23 cellular contexts compared by ENCODE assay signal in the genomic region with DNA sequence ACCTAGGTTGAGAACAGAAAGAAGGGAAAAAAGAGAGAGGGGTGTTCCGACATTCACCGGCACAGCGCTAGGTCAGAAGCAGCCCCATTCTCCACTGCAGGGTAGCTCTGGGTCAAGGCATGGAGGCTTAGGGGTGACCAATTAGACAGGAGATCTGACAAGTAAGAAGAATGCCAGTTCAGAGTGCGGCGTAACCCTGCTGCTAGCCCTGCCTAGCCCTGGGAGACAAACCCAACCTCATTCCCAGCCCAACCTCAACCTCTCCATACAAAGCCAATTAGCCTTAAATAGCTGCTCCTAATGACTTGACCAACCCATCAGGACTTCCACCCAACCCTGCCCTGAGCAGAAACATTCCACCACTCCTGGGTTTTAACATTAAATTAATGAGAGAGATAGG. TPM values are rescaled to one million over a fixed set of nuclear protein-coding genes. Genes with fewer than 3 reads are reported as not detected.
A peak's percentile ranks its signal among the peaks of the same experiment; 100 is the strongest.
DNase-seq lines count a peak whose midpoint lies in the region; ATAC-seq and TF ChIP-seq lines count a peak whose summit lies in the region.
"Had no signal": no experiment of that assay in that cellular context is flagged by ENCODE, and none has a peak within 500 bp of the region (broad histone marks: within the 10 kb centered on the region; RNA-seq: fewer than 3 reads in every experiment).

No MANE protein-coding gene starts in this region.

- WGBS in upper lobe of left lung, 2 donors, result 89 to 91% methylated on average over 5 of the region's 5 CpGs
- WGBS in SK-N-SH (ENCODE audit: low lambda C conversion rate), result 99% methylated on average over 5 of the region's 5 CpGs

- no peaks in the 10 kb centered on the region for H3K79me2 ChIP-seq in parathyroid adenoma
- H3K79me2 ChIP-seq in SK-N-SH (ENCODE audit: insufficient read depth), result no peaks in the 10 kb centered on the region

- H3K27me3 ChIP-seq in parathyroid adenoma (ENCODE audit: control insufficient read depth, insufficient read depth, low read length) (no peaks in the 10 kb centered on the region), upper lobe of left lung (no peaks in the 10 kb centered on the region), SK-N-SH (ENCODE audit: insufficient read depth) (no peaks in the 10 kb centered on the region)

- H4K20me1 ChIP-seq in SK-N-SH (ENCODE audit: insufficient read depth), result no peaks in the 10 kb centered on the region

- TF ChIP-seq POLR2A in upper lobe of left lung (IDR thresholded peaks at IDR 0.05), result no peak

- TF ChIP-seq CTCF in parathyroid adenoma (IDR thresholded peaks at IDR 0.05), result no peak
- no peak for TF ChIP-seq CTCF in upper lobe of left lung (IDR thresholded peaks at IDR 0.05)
- no peak for TF ChIP-seq CTCF in SK-N-SH (IDR thresholded peaks at IDR 0.05)

- TF ChIP-seq RAD21 in SK-N-SH (IDR thresholded peaks at IDR 0.05; ENCODE audit: low read length), result no peak

- H3K27ac ChIP-seq in angular gyrus (ENCODE audit: low read depth, low read length) (peak overlapping the region; percentile 34), parathyroid adenoma (no peak overlapping the region), upper lobe of left lung (peak overlapping the region in 3 of 4 donors; percentile 70 to 78 (median 77)), SK-N-SH (ENCODE audit: low read depth in 2 of 2, low read length in 1 of 2) (no peak overlapping the region)
- H3K27ac ChIP-seq: WERI-Rb-1 had no signal

- H3K4me1 ChIP-seq in parathyroid adenoma, result peaks cover 2% of the 10 kb centered on the region
- H3K4me1 ChIP-seq in upper lobe of left lung, result peaks cover 7 to 17% (median 12%) of the 10 kb centered on the region in 4 donors
- H3K4me1 ChIP-seq in SK-N-SH (ENCODE audit: control insufficient read depth in 1 of 2, insufficient read depth in 2 of 2, low read depth in 1 of 2, low read length in 1 of 2), result peaks cover 15 to 18% of the 10 kb centered on the region in 2 experiments; a peak in 2 of 4 replicates

- H3K36me3 ChIP-seq in parathyroid adenoma (ENCODE audit: control insufficient read depth, insufficient read depth, low read length) (no peaks in the 10 kb centered on the region), upper lobe of left lung (peaks cover 0 to 3% (median 0%) of the 10 kb centered on the region in 4 donors), SK-N-SH (replicated peaks in 1 of 2; ENCODE audit: control insufficient read depth in 1 of 2, insufficient read depth in 2 of 2, low read length in 1 of 2) (no peaks in the 10 kb centered on the region)
- H3K36me3 ChIP-seq: WERI-Rb-1 had no signal

- no peak overlapping the region for H3K9ac ChIP-seq in parathyroid adenoma
- no peak overlapping the region for H3K9ac ChIP-seq in SK-N-SH

- ATAC-seq in upper lobe of left lung (ENCODE audit: low FRiP score in 2 of 2) (no peak), HG03175 (IDR thresholded peaks at IDR 0.05; ENCODE audit: unreplicated experiment) (no peak)
- ATAC-seq: activated CD8-positive, alpha-beta T cell treated with anti-CD3 and anti-CD28 coated beads, Interleukin-2, amount 10 ng/mL, durations not matched to agents 7 days and 5 days; activated T-cell treated with anti-CD3 and anti-CD28 coated beads, Interleukin-2, amount 50 U/mL, for 72 hours; left colon had no signal

- H3K9me2 ChIP-seq in SK-N-SH, result no peaks in the 10 kb centered on the region

- no peak overlapping the region for H3K4me2 ChIP-seq in parathyroid adenoma (ENCODE audit: low read length)
- H3K4me2 ChIP-seq in SK-N-SH, result no peak overlapping the region

- peak overlapping the region; percentile 11 for H2AFZ ChIP-seq in parathyroid adenoma
- H2AFZ ChIP-seq in SK-N-SH (ENCODE audit: low read depth), result no peak overlapping the region

- POLR2A ChIA-PET in SK-N-SH (lab: Yijun Ruan, JAX), result no interaction called here

- H3K4me3 ChIP-seq in parathyroid adenoma (ENCODE audit: low read depth, low read length), result no peak overlapping the region
- peak overlapping the region in 3 of 4 donors; percentile 32 to 47 (median 42) for H3K4me3 ChIP-seq in upper lobe of left lung
- H3K4me3 ChIP-seq in SK-N-SH (ENCODE audit: low read depth in 2 of 2, low read length in 1 of 2), result no peak overlapping the region
- H3K4me3 ChIP-seq: GM12878 had no signal

- TF ChIP-seq EP300 in upper lobe of left lung (IDR thresholded peaks at IDR 0.05) (no peak), SK-N-SH (IDR thresholded peaks at IDR 0.05; ENCODE audit: borderline replicate concordance in 1 of 2, low read depth in 1 of 2, low read length in 1 of 2) (no peak)

- H3K9me3 ChIP-seq in parathyroid adenoma (ENCODE audit: control insufficient read depth, low read length), result no peaks in the 10 kb centered on the region
- no peaks in the 10 kb centered on the region for H3K9me3 ChIP-seq in upper lobe of left lung
- no peaks in the 10 kb centered on the region for H3K9me3 ChIP-seq in SK-N-SH

- peaks cover 16% of the 10 kb centered on the region for H3F3A ChIP-seq in SK-N-SH (replicated peaks; ENCODE audit: insufficient read depth)

- peak; percentile 73 for DNase-seq in islet precursor cell
- no peak for DNase-seq in upper lobe of left lung
- no peak for DNase-seq in SK-N-SH
- DNase-seq in GM19238 (ENCODE audit: insufficient read length, low spot score), result no peak
- DNase-seq: activated CD8-positive, alpha-beta T cell treated with anti-CD3 and anti-CD28 coated beads, Interleukin-2, amount 10 ng/mL, durations not matched to agents 7 days and 5 days; activated naive CD8-positive, alpha-beta T cell treated with anti-CD3 and anti-CD28 coated beads for 36 hours; activated T-cell treated with anti-CD3 and anti-CD28 coated beads, Interleukin-2, amount 50 U/mL, for 72 hours; AML-193; Calu3; left colon; MV-4-11; NCI-H187 treated with DMSO at 0.1 percent for 48 hours; SHP77; stimulated activated CD4-positive, alpha-beta T cell treated with anti-CD3 and anti-CD28 coated beads, Interleukin-15, amount 100 ng/mL, for 24 hours; stimulated activated naive CD4-positive, alpha-beta T cell; WERI-Rb-1 had no signal

- CTCF ChIA-PET in SK-N-SH (lab: Yijun Ruan, JAX), result interaction anchor here (1.3 to 19.8 kb wide), 5 partner anchors 9 to 211 kb away, joined by 4 to 351 read pairs (median 5); no protein-coding TSS in a partner anchor

TF ChIP-seq in SK-N-SH, 30 proteins besides CTCF, POLR2A, EP300 and RAD21:
- TF ChIP-seq JUND (IDR thresholded peaks at IDR 0.05) (no peak), IRF3 (IDR thresholded peaks at IDR 0.05; ENCODE audit: low read depth, low read length) (no peak), NRF1 (IDR thresholded peaks at IDR 0.05; ENCODE audit: low read depth, low read length) (no peak), YY1 (IDR thresholded peaks at IDR 0.05; ENCODE audit: low read depth) (no peak), SMC3 (IDR thresholded peaks at IDR 0.05; ENCODE audit: low read depth, low read length) (no peak), RFX5 (IDR thresholded peaks at IDR 0.05; ENCODE audit: low read length) (no peak), ELF1 (IDR thresholded peaks at IDR 0.05) (no peak), EZH2phosphoT487 (IDR thresholded peaks at IDR 0.05; ENCODE audit: borderline replicate concordance, low read depth) (no peak)
- TF ChIP-seq, protein P1, sequence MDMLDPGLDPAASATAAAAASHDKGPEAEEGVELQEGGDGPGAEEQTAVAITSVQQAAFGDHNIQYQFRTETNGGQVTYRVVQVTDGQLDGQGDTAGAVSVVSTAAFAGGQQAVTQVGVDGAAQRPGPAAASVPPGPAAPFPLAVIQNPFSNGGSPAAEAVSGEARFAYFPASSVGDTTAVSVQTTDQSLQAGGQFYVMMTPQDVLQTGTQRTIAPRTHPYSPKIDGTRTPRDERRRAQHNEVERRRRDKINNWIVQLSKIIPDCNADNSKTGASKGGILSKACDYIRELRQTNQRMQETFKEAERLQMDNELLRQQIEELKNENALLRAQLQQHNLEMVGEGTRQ (IDR thresholded peaks at IDR 0.05; ENCODE audit: borderline replicate concordance, low read depth, low read length), result no peak

RNA-seq across cellular contexts. Expression of gene PRELP, which starts 3.4 kb away (rescaled TPM):
- 100 to 1,000 TPM in 1 of 6 donors, 10 to 100 TPM in 5; 30.4 to 104 (median 47.3) TPM for total RNA-seq in upper lobe of left lung
- 0.26 and 0.48 TPM in 2 replicates for polyA plus RNA-seq in SK-N-SH (2012; rRNA removed)
- polyA plus RNA-seq in SK-N-SH (2012; cell fraction: cytosol; rRNA removed), result 0.27 and 0.37 TPM in 2 replicates
- polyA plus RNA-seq in SK-N-SH (2012; cell fraction: nucleus; rRNA removed), result 0.31 and 0.38 TPM in 2 replicates
- total RNA-seq: activated CD8-positive, alpha-beta T cell treated with anti-CD3 and anti-CD28 coated beads, Interleukin-2, amount 10 ng/mL, durations not matched to agents 7 days and 5 days; activated naive CD8-positive, alpha-beta T cell treated with anti-CD3 and anti-CD28 coated beads for 36 hours; activated T-cell treated with anti-CD3 and anti-CD28 coated beads, Interleukin-2, amount 50 U/mL, for 72 hours; Calu3; pulmonary artery endothelial cell had no signal

RNA-seq across cellular contexts. Expression of gene OPTC, which starts 15.0 kb away (rescaled TPM):
- not detected for total RNA-seq in upper lobe of left lung
- polyA plus RNA-seq in SK-N-SH (2012; rRNA removed), result not detected in 2 replicates
- polyA plus RNA-seq in SK-N-SH (2012; cell fraction: cytosol; rRNA removed), result not detected in 2 replicates
- not detected in 2 replicates for polyA plus RNA-seq in SK-N-SH (2012; cell fraction: nucleus; rRNA removed)
- total RNA-seq: activated CD8-positive, alpha-beta T cell treated with anti-CD3 and anti-CD28 coated beads, Interleukin-2, amount 10 ng/mL, durations not matched to agents 7 days and 5 days; activated naive CD8-positive, alpha-beta T cell treated with anti-CD3 and anti-CD28 coated beads for 36 hours; activated T-cell treated with anti-CD3 and anti-CD28 coated beads, Interleukin-2, amount 50 U/mL, for 72 hours; Calu3; fibroblast of villous mesenchyme; GM12878; left colon; myocyte; pulmonary artery endothelial cell had no signal
- polyA plus RNA-seq: GM12878 had no signal

Comparison
In these comparisons a context has a peak if more than half of its experiments do, and no peak if none do; other contexts are left out.
1. H3K27ac ChIP-seq: peak in angular gyrus (single experiment) and upper lobe of left lung (3 of 4); none in parathyroid adenoma (single experiment) and SK-N-SH (0 of 2).
2. H3K4me3 ChIP-seq: peak in upper lobe of left lung (3 of 4); none in parathyroid adenoma (single experiment) and SK-N-SH (0 of 2).